ENCODE assay signal across 9 cellular contexts in genomic region chrX:107542500-107542899, GRCh38.
DNase-seq lines count a peak whose midpoint lies in the region; ATAC-seq, FAIRE-seq and TF ChIP-seq lines count a peak whose summit lies in the region.
"Had no signal": no experiment of that assay in that cellular context is flagged by ENCODE, and none has a peak within 500 bp of the region (broad histone marks: within the 10 kb centered on the region; RNA-seq: fewer than 3 reads in every experiment).

No MANE protein-coding gene starts in this region.

- CTCF ChIA-PET in H1 (lab: Charles Lee; ENCODE audit: partially characterized antibody) = interaction anchor here (0.7 to 3.7 kb wide), 14 partner anchors 17 to 236 kb away, joined by 3 to 17 read pairs (median 4); partner anchors contain the start of genes NCBP2L and PRPS1

- H3K4me1 ChIP-seq in H1 (replicated peaks in 1 of 4; ENCODE audit: control insufficient read depth in 3 of 4, insufficient read depth in 4 of 4, low read length in 3 of 4) (no peaks in the 10 kb centered on the region), sigmoid colon (no peaks in the 10 kb centered on the region)

- FAIRE-seq in H1 (lab: Jason Lieb, UNC) = peak; percentile 85

- H4K8ac ChIP-seq in H1 (ENCODE audit: extremely low read depth, insufficient read depth, low read length) = no peak overlapping the region

- no peak overlapping the region for H2BK5ac ChIP-seq in H1 (ENCODE audit: low read depth, low read length)

- H3K4ac ChIP-seq in H1 (replicated peaks; ENCODE audit: insufficient read length, low read depth, low read length) = no peak overlapping the region

- H3K27ac ChIP-seq in H1 (ENCODE audit: low read depth, low read length) (no peak overlapping the region), sigmoid colon (no peak overlapping the region)
- H3K27ac ChIP-seq: thoracic aorta had no signal

- intact Hi-C loops in sciatic nerve (cut with DNase I) (no loop called here), sigmoid colon (cut with DNase I) (no loop called here), posterior vena cava (cut with DNase I) (no loop called here)

- H3K23me2 ChIP-seq in H1 (ENCODE audit: low read depth, low read length) = no peaks in the 10 kb centered on the region

- no peak overlapping the region for H3K56ac ChIP-seq in H1 (replicated peaks; ENCODE audit: insufficient read length, low read depth, low read length)

- no peak overlapping the region for H2BK15ac ChIP-seq in H1 (ENCODE audit: low read length)

- H3K9me3 ChIP-seq in H1 (ENCODE audit: insufficient read depth in 2 of 2, low read depth in 1 of 2, low read length in 1 of 2) (no peaks in the 10 kb centered on the region), sigmoid colon (no peaks in the 10 kb centered on the region)
- H3K9me3 ChIP-seq: thoracic aorta had no signal

- ATAC-seq in sciatic nerve = peak; percentile 39

- no peak overlapping the region for H2AK5ac ChIP-seq in H1 (ENCODE audit: low read depth, low read length)

- H4K20me1 ChIP-seq in H1 (replicated peaks in 1 of 2; ENCODE audit: control insufficient read depth in 1 of 2, insufficient read depth in 2 of 2, low read length in 2 of 2) = no peaks in the 10 kb centered on the region

- TF ChIP-seq RAD21 in H1 (IDR thresholded peaks at IDR 0.05 in 1 of 2, conservative IDR thresholded peaks at IDR 0.05 in 1 of 2; ENCODE audit: low read depth in 2 of 2, low read length in 2 of 2) = peak; percentile 21 to 46; a peak in 3 of 4 replicates

- H3K4me3 ChIP-seq in H1 (ENCODE audit: extremely low read depth in 1 of 4, insufficient read depth in 2 of 4, low read depth in 3 of 4, low read length in 4 of 4) (no peak overlapping the region), sigmoid colon (no peak overlapping the region)
- H3K4me3 ChIP-seq: thoracic aorta had no signal

- WGBS in H1 (ENCODE audit: extremely low coverage in 1 of 2, insufficient coverage in 1 of 2, insufficient read length in 1 of 2, insufficient replicate concordance in 2 of 2, low coverage in 1 of 2, low lambda C conversion rate in 2 of 2, missing lambda C conversion rate in 1 of 2), 2 experiments = 0% methylated on average over 2 of the region's 2 CpGs; no CpG with 5 or more reads in 1 of the 2 experiments
- 14 to 31% methylated on average over 2 of the region's 2 CpGs for WGBS in sigmoid colon, 2 donors

- H4K5ac ChIP-seq in H1 (ENCODE audit: insufficient read length, low read depth, low read length) = no peak overlapping the region

- TF ChIP-seq POLR2A in H1 (IDR thresholded peaks at IDR 0.05; ENCODE audit: control extremely low read depth in 1 of 2, low read depth in 2 of 2, low read length in 2 of 2) (no peak), sigmoid colon (IDR thresholded peaks at IDR 0.05) (no peak)

- no peak overlapping the region for H2BK12ac ChIP-seq in H1 (ENCODE audit: low read depth, low read length)

- TF ChIP-seq CTCF in H1 (IDR thresholded peaks at IDR 0.05; ENCODE audit: control extremely low read depth in 1 of 3, insufficient read depth in 1 of 3, low read depth in 1 of 3, low read length in 3 of 3) (peak in 2 of 3 experiments; percentile 16 to 49; a peak in 2 of 4 replicates), sigmoid colon (IDR thresholded peaks at IDR 0.05) (no peak)

- H3K36me3 ChIP-seq in H1 (ENCODE audit: control insufficient read depth in 2 of 4, insufficient read depth in 4 of 4, low read length in 3 of 4) = no peaks in the 10 kb centered on the region
- no peaks in the 10 kb centered on the region for H3K36me3 ChIP-seq in sigmoid colon
- H3K36me3 ChIP-seq: thoracic aorta had no signal

- H3K14ac ChIP-seq in H1 (ENCODE audit: insufficient read length) = no peak overlapping the region

- no peak overlapping the region for H2BK20ac ChIP-seq in H1 (ENCODE audit: low read length)

- H3K27me3 ChIP-seq in H1 (replicated peaks in 1 of 4; ENCODE audit: control insufficient read depth in 3 of 4, extremely low read depth in 1 of 4, insufficient read depth in 3 of 4, low read length in 3 of 4) (no peaks in the 10 kb centered on the region), sigmoid colon (no peaks in the 10 kb centered on the region)

- no peak overlapping the region for H3K4me2 ChIP-seq in H1 (ENCODE audit: insufficient read depth in 1 of 2, low read depth in 2 of 2, low read length in 2 of 2)

- H2AFZ ChIP-seq in H1 (ENCODE audit: low read length) = no peak overlapping the region

- DNase-seq in NCI-H2107 treated with DMSO at 0.1 percent for 48 hours (lab: John Stamatoyannopoulos, UW; ENCODE audit: unreplicated experiment) (peak; percentile 2), NCI-H2107 (lab: John Stamatoyannopoulos, UW) (no peak), NCI-H2029 treated with DMSO at 0.1 percent for 48 hours (lab: John Stamatoyannopoulos, UW) (peak; percentile 5), H1 (ENCODE audit: low read depth in 1 of 2, low spot score in 2 of 2) (no peak), sciatic nerve (ENCODE audit: low spot score) (no peak), sigmoid colon (no peak), posterior vena cava (ENCODE audit: low spot score) (no peak)
- no peak for DNase-seq in activated CD4-positive, alpha-beta T cell treated with anti-CD3 and anti-CD28 coated beads for 4 hours

- TF ChIP-seq EP300 in H1 (IDR thresholded peaks at IDR 0.05; ENCODE audit: borderline replicate concordance in 1 of 2, low read depth in 2 of 2, low read length in 2 of 2) (no peak), sigmoid colon (IDR thresholded peaks at IDR 0.05) (no peak)

- POLR2A ChIA-PET in H1 (lab: Charles Lee; ENCODE audit: partially characterized antibody) = no interaction called here

- no peak overlapping the region for H4K91ac ChIP-seq in H1 (replicated peaks; ENCODE audit: insufficient read length, low read length)

- H3K79me2 ChIP-seq in H1 (ENCODE audit: control insufficient read depth in 1 of 2, insufficient read depth in 2 of 2, low read length in 2 of 2) = no peaks in the 10 kb centered on the region

- no peaks in the 10 kb centered on the region for H3K79me1 ChIP-seq in H1 (ENCODE audit: low read depth, low read length)

- H3K23ac ChIP-seq in H1 (ENCODE audit: insufficient read length) = no peak overlapping the region

- no peak overlapping the region for H3K18ac ChIP-seq in H1 (ENCODE audit: extremely low read depth, low read length)

- no peak overlapping the region for H3K9ac ChIP-seq in H1 (replicated peaks in 1 of 4; ENCODE audit: extremely low read depth in 1 of 4, low read depth in 3 of 4, low read length in 3 of 4)

- H2BK120ac ChIP-seq in H1 (replicated peaks; ENCODE audit: low read depth, low read length) = no peak overlapping the region

TF ChIP-seq in H1, 55 proteins besides CTCF, POLR2A, EP300 and RAD21 (continues in another document):
- TF ChIP-seq ASH2L (IDR thresholded peaks at IDR 0.05; ENCODE audit: low read length) (no peak), EZH2 (IDR thresholded peaks at IDR 0.05; ENCODE audit: low read depth, low read length, severe bottlenecking) (no peak), MAX (IDR thresholded peaks at IDR 0.05) (no peak), SP1 (IDR thresholded peaks at IDR 0.05; ENCODE audit: low read depth, low read length) (no peak), RFX5 (IDR thresholded peaks at IDR 0.05; ENCODE audit: borderline replicate concordance, low read depth, low read length) (no peak), HDAC6 (IDR thresholded peaks at IDR 0.05; ENCODE audit: low read depth, low read length) (no peak), MAFK (IDR thresholded peaks at IDR 0.05; ENCODE audit: low read depth, low read length) (no peak)

Comparison
In these comparisons a context has a peak if more than half of its experiments do, and no peak if none do; other contexts are left out.
1. DNase-seq: peak in NCI-H2107 treated with DMSO at 0.1 percent for 48 hours (single experiment) and NCI-H2029 treated with DMSO at 0.1 percent for 48 hours (single experiment); none in NCI-H2107 (single experiment), H1 (0 of 2), sciatic nerve (single experiment), sigmoid colon (single experiment), posterior vena cava (single experiment) and activated CD4-positive, alpha-beta T cell treated with anti-CD3 and anti-CD28 coated beads for 4 hours (0 of 2).
2. CTCF ChIP-seq: peak in H1 (2 of 3); none in sigmoid colon (0 of 4).